18 cellular contexts compared by ENCODE assay signal in genomic region chr18:79706658-79707057, GRCh38. TPM values are rescaled to one million over a fixed set of nuclear protein-coding genes. Genes with fewer than 3 reads are reported as not detected.
DNase-seq lines count a peak whose midpoint lies in the region; ATAC-seq and TF ChIP-seq lines count a peak whose summit lies in the region.
"Had no signal": no experiment of that assay in that cellular context is flagged by ENCODE, and none has a peak within 500 bp of the region (broad histone marks: within the 10 kb centered on the region; RNA-seq: fewer than 3 reads in every experiment).

No MANE protein-coding gene starts in this region.

- H3K4me1 Mint-ChIP-seq in chondrocyte (ENCODE audit: low read depth) (no peaks in the 10 kb centered on the region), neural crest cell (no peaks in the 10 kb centered on the region)

- DNase-seq in Right ventricle myocardium superior: peak; percentile 15
- DNase-seq in Right ventricle myocardium inferior (ENCODE audit: missing footprints): no peak
- DNase-seq in chondrocyte (ENCODE audit: low spot score): peak; percentile 81
- no peak for DNase-seq in neural crest cell (ENCODE audit: low read depth, low spot score)
- no peak for DNase-seq in NCI-H345 (lab: John Stamatoyannopoulos, UW)
- DNase-seq in stimulated activated CD4-positive, alpha-beta T cell treated with anti-CD3 and anti-CD28 coated beads, Interleukin-4, amount 100 ng/mL, for 1 hour: no peak
- no peak for DNase-seq in SHP77 treated with DMSO at 0.1 percent for 48 hours (lab: John Stamatoyannopoulos, UW)
- DNase-seq: BE2C; C1 segment of cervical spinal cord; CD4-positive, CD25-positive, alpha-beta regulatory T cell; DMS153; DMS79; GDM1; GOT3; H7; HFFc6; IMR-90 had no signal

- H3K4me3 Mint-ChIP-seq in chondrocyte (ENCODE audit: unreplicated experiment) (no peak overlapping the region), neural crest cell (no peak overlapping the region)
- H3K4me3 Mint-ChIP-seq: CD4-positive, CD25-positive, alpha-beta regulatory T cell; HFFc6 had no signal

- no peak for TF ChIP-seq CTCF in chondrocyte (IDR thresholded peaks at IDR 0.05)
- no peak for TF ChIP-seq CTCF in neural crest cell (conservative IDR thresholded peaks at IDR 0.05)

- H3K27ac Mint-ChIP-seq in chondrocyte (ENCODE audit: unreplicated experiment) (no peak overlapping the region), neural crest cell (ENCODE audit: unreplicated experiment) (peak overlapping the region; percentile 7)
- H3K27ac Mint-ChIP-seq: CD4-positive, CD25-positive, alpha-beta regulatory T cell; HFFc6 had no signal

- intact Hi-C loops in Right ventricle myocardium superior (cut with DNase I) (no loop called here), Right ventricle myocardium inferior (cut with DNase I) (no loop called here)

- H3K9me3 Mint-ChIP-seq in chondrocyte (ENCODE audit: low read depth): no peaks in the 10 kb centered on the region
- H3K9me3 Mint-ChIP-seq in neural crest cell: no peaks in the 10 kb centered on the region
- H3K9me3 Mint-ChIP-seq: HFFc6 had no signal

- H3K27me3 Mint-ChIP-seq in chondrocyte (ENCODE audit: low read depth) (no peaks in the 10 kb centered on the region), neural crest cell (ENCODE audit: low read depth) (no peaks in the 10 kb centered on the region)
- H3K27me3 Mint-ChIP-seq: CD4-positive, CD25-positive, alpha-beta regulatory T cell had no signal

- H3K36me3 Mint-ChIP-seq in chondrocyte (ENCODE audit: low read depth): peaks cover 37% of the 10 kb centered on the region
- peaks cover 9% of the 10 kb centered on the region for H3K36me3 Mint-ChIP-seq in neural crest cell (ENCODE audit: low read depth)

- ATAC-seq in Right ventricle myocardium superior (ENCODE audit: poor library complexity) (no peak), Right ventricle myocardium inferior (no peak)
- ATAC-seq: HCT116 had no signal

RNA-seq across cellular contexts. Expression of gene CTDP1, which starts 27.1 kb away (rescaled TPM):
- total RNA-seq in Right ventricle myocardium superior: 8.7 TPM
- total RNA-seq in Right ventricle myocardium inferior: 8.4 TPM
- 20.0 to 21.0 TPM (median 20.9 TPM) in 3 replicates for total RNA-seq in chondrocyte
- 22.8 and 23.3 TPM in 2 replicates for total RNA-seq in neural crest cell

Comparison
In these comparisons a context has a peak if more than half of its experiments do, and no peak if none do; other contexts are left out.
1. DNase-seq: peak in Right ventricle myocardium superior (single experiment) and chondrocyte (single experiment); none in Right ventricle myocardium inferior (single experiment), neural crest cell (single experiment), NCI-H345 (single experiment), stimulated activated CD4-positive, alpha-beta T cell treated with anti-CD3 and anti-CD28 coated beads, Interleukin-4, amount 100 ng/mL, for 1 hour (single experiment) and SHP77 treated with DMSO at 0.1 percent for 48 hours (single experiment).